ENCODE assay signal across 2 cellular contexts in the genomic region with DNA sequence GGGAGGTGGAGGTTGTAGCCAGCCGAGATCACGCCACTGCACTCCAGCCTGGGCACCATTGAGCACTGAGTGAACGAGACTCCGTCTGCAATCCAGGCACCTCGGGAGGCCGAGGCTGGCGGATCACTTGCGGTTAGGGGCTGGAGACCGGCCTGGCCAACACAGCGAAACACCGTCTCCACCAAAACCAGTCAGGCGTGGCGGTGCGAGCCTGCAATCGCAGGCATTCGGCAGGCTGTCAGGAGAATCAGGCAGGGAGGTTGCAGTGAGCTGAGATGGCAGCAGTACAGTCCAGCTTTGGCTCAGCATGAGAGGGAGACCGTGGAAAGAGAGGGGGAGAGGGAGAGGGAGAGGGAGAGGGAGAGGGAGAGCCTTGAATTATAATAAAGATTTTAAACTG. TPM values are rescaled to one million over a fixed set of nuclear protein-coding genes. Genes with fewer than 3 reads are reported as not detected.
"Had no signal": no experiment of that assay in that cellular context is flagged by ENCODE, and none has a peak within 500 bp of the region (broad histone marks: within the 10 kb centered on the region; RNA-seq: fewer than 3 reads in every experiment).

No MANE protein-coding gene starts in this region.

RNA-seq across cellular contexts. Expression of gene PRSS48, which starts 21.3 kb away (rescaled TPM):
- total RNA-seq: G401, GM12878 had no signal
- polyA plus RNA-seq: GM12878 had no signal
